In the genomic region with DNA sequence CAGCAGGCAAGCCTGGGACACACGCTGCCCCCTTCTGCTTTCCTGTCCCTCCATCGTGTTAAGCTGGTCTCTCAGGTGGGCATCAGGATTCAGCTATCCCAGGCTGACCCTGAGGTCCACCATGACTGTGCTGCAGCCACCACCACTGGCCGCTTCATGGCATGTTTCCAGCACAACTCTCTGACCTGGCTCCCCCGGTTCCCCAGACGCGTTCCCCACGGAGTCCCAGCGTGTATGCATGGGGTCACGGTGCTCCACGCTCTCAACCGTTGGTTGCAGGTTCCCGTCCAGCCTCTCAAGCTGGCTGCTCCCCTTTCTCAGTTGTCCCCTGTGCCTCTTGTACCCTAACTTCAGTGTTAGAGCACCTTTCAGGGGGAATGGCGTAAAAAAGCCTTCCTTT, we compare ENCODE assay signal across 23 cellular contexts. TPM values are rescaled to one million over a fixed set of nuclear protein-coding genes. Genes with fewer than 3 reads are reported as not detected.
DNase-seq lines count a peak whose midpoint lies in the region; ATAC-seq and TF ChIP-seq lines count a peak whose summit lies in the region.
"Had no signal": no experiment of that assay in that cellular context is flagged by ENCODE, and none has a peak within 500 bp of the region (broad histone marks: within the 10 kb centered on the region; RNA-seq: fewer than 3 reads in every experiment).

No MANE protein-coding gene starts in this region.

- no peaks in the 10 kb centered on the region for H3K36me3 ChIP-seq in neuronal stem cell (replicated peaks in 1 of 2; ENCODE audit: control insufficient read depth in 2 of 2, insufficient read depth in 2 of 2, low read length in 2 of 2)
- H3K36me3 ChIP-seq: HAP-1 had no signal

- H3K9me3 ChIP-seq in neuronal stem cell (replicated peaks in 1 of 2; ENCODE audit: control insufficient read depth in 2 of 2, insufficient read depth in 1 of 2, low read depth in 1 of 2, low read length in 2 of 2), result peaks cover 7 to 25% of the 10 kb centered on the region in 2 donors

- no peak overlapping the region for H3K23ac ChIP-seq in neuronal stem cell (ENCODE audit: low read depth, low read length, poor library complexity)

- H3K27ac Mint-ChIP-seq in natural killer cell treated with Interleukin-12 subunit alpha and Interleukin-12 subunit beta and Interleukin-15 and Interleukin-18, amount 100 ng/mL, for 72 hours, result no peak overlapping the region
- H3K27ac Mint-ChIP-seq in natural killer cell, result no peak overlapping the region
- H3K27ac Mint-ChIP-seq in chondrocyte (ENCODE audit: unreplicated experiment), result no peak overlapping the region
- H3K27ac Mint-ChIP-seq: HFFc6 had no signal

- no peak overlapping the region for H3K4me3 ChIP-seq in neuronal stem cell (ENCODE audit: low read length in 2 of 2)
- H3K4me3 ChIP-seq: A549; BLaER1 treated with 17β-estradiol and CSF1 and Interleukin-3, amounts not matched to agents 10 nM and 100 nM; HAP-1; SK-N-MC had no signal

- H3K27me3 Mint-ChIP-seq in natural killer cell treated with Interleukin-12 subunit alpha and Interleukin-12 subunit beta and Interleukin-15 and Interleukin-18, amount 100 ng/mL, for 72 hours, result no peaks in the 10 kb centered on the region
- H3K27me3 Mint-ChIP-seq in natural killer cell (ENCODE audit: low read depth in 2 of 2), result no peaks in the 10 kb centered on the region
- no peaks in the 10 kb centered on the region for H3K27me3 Mint-ChIP-seq in chondrocyte (ENCODE audit: low read depth)

- H3K79me1 ChIP-seq in neuronal stem cell (ENCODE audit: low read depth, low read length), result no peaks in the 10 kb centered on the region

- no peak overlapping the region for H4K8ac ChIP-seq in neuronal stem cell (ENCODE audit: low read depth, low read length)

- intact Hi-C loops in natural killer cell (cut with micrococcal nuclease), result no loop called here

- no peak overlapping the region for H3K9ac ChIP-seq in neuronal stem cell (ENCODE audit: low read depth, low read length, poor library complexity)
- H3K9ac ChIP-seq: BLaER1 treated with 17β-estradiol and CSF1 and Interleukin-3, amounts not matched to agents 10 nM and 100 nM had no signal

- no CpG with 5 or more reads among the region's 13 CpGs for whole genome bisulfite sequencing in neuronal stem cell (ENCODE audit: extremely low coverage in 2 of 2, insufficient read length in 2 of 2, insufficient replicate concordance in 1 of 2), 2 donors

- H3K4me1 Mint-ChIP-seq in natural killer cell treated with Interleukin-12 subunit alpha and Interleukin-12 subunit beta and Interleukin-15 and Interleukin-18, amount 100 ng/mL, for 72 hours (ENCODE audit: low read depth in 2 of 2), result peaks cover 5 to 23% of the 10 kb centered on the region in 2 donors
- H3K4me1 Mint-ChIP-seq in natural killer cell (peaks cover 26 to 41% of the 10 kb centered on the region in 2 donors), chondrocyte (ENCODE audit: low read depth) (peaks cover 10% of the 10 kb centered on the region)

- no peak overlapping the region for H2BK120ac ChIP-seq in neuronal stem cell (ENCODE audit: low read depth, low read length)

- no peaks in the 10 kb centered on the region for H3K27me3 ChIP-seq in neuronal stem cell (ENCODE audit: control insufficient read depth in 3 of 3, insufficient read depth in 3 of 3, low read depth in 1 of 3, low read length in 3 of 3)
- H3K27me3 ChIP-seq: BLaER1 treated with 17β-estradiol and CSF1 and Interleukin-3, amounts not matched to agents 10 nM and 100 nM had no signal

- H4K91ac ChIP-seq in neuronal stem cell (ENCODE audit: low read depth, low read length, poor library complexity), result no peak overlapping the region

- no peak overlapping the region for H3K27ac ChIP-seq in neuronal stem cell (replicated peaks; ENCODE audit: low read length)
- H3K27ac ChIP-seq: A549; BLaER1 treated with 17β-estradiol and CSF1 and Interleukin-3, amounts not matched to agents 10 nM and 100 nM; RWPE1; SK-N-MC had no signal

- H2AFZ ChIP-seq in neuronal stem cell (ENCODE audit: low read length), result no peak overlapping the region

- H3K4ac ChIP-seq in neuronal stem cell (ENCODE audit: low read length), result peak overlapping the region; percentile 13

- peak overlapping the region; percentile 50 for H3K18ac ChIP-seq in neuronal stem cell (ENCODE audit: low read length)

- H3K36me3 Mint-ChIP-seq in natural killer cell treated with Interleukin-12 subunit alpha and Interleukin-12 subunit beta and Interleukin-15 and Interleukin-18, amount 100 ng/mL, for 72 hours, result no peaks in the 10 kb centered on the region
- H3K36me3 Mint-ChIP-seq in natural killer cell (no peaks in the 10 kb centered on the region), chondrocyte (ENCODE audit: low read depth) (no peaks in the 10 kb centered on the region)

- no peak overlapping the region for H3K4me2 ChIP-seq in neuronal stem cell (ENCODE audit: insufficient read depth, low read length, poor library complexity, severe bottlenecking)
- H3K4me2 ChIP-seq: A549 had no signal

- peak overlapping the region; percentile 65 for H2AK5ac ChIP-seq in neuronal stem cell (ENCODE audit: low read depth, low read length)

- no peak overlapping the region for H3K14ac ChIP-seq in neuronal stem cell (ENCODE audit: low read length)

- H2BK12ac ChIP-seq in neuronal stem cell (ENCODE audit: low read length), result peak overlapping the region; percentile 33

- H3K4me3 Mint-ChIP-seq in natural killer cell treated with Interleukin-12 subunit alpha and Interleukin-12 subunit beta and Interleukin-15 and Interleukin-18, amount 100 ng/mL, for 72 hours, result no peak overlapping the region
- H3K4me3 Mint-ChIP-seq in natural killer cell (no peak overlapping the region), chondrocyte (ENCODE audit: unreplicated experiment) (no peak overlapping the region)
- H3K4me3 Mint-ChIP-seq: HFFc6 had no signal

- peak; percentile 55 for DNase-seq in natural killer cell treated with Interleukin-12 subunit alpha and Interleukin-12 subunit beta and Interleukin-15 and Interleukin-18, amount 100 ng/mL, for 72 hours (ENCODE audit: low spot score)
- DNase-seq in natural killer cell (no peak), chondrocyte (ENCODE audit: low spot score) (peak; percentile 69), neuronal stem cell (ENCODE audit: low spot score) (no peak), C1 segment of cervical spinal cord (lab: John Stamatoyannopoulos, UW) (no peak)
- DNase-seq: AML-193, DMS153, DND-41, HFFc6, NCI-H1048, NCI-H1417, NCI-H1694 treated with DMSO at 0.1 percent for 48 hours, NCI-H2081, NCI-H2227 treated with DMSO at 0.1 percent for 48 hours, NCI-H526 treated with DMSO at 0.1 percent for 48 hours, SIG-M5 had no signal

- peak overlapping the region; percentile 82 for H2BK15ac ChIP-seq in neuronal stem cell (ENCODE audit: low read length)

- peak overlapping the region; percentile 44 for H2BK5ac ChIP-seq in neuronal stem cell (ENCODE audit: low read length)

- no peaks in the 10 kb centered on the region for H3K9me3 Mint-ChIP-seq in natural killer cell treated with Interleukin-12 subunit alpha and Interleukin-12 subunit beta and Interleukin-15 and Interleukin-18, amount 100 ng/mL, for 72 hours
- H3K9me3 Mint-ChIP-seq in natural killer cell (no peaks in the 10 kb centered on the region), chondrocyte (ENCODE audit: low read depth) (no peaks in the 10 kb centered on the region)

- no peak for ATAC-seq in natural killer cell treated with Interleukin-12 subunit alpha and Interleukin-12 subunit beta and Interleukin-15 and Interleukin-18, amount 100 ng/mL, for 72 hours
- no peak for ATAC-seq in natural killer cell
- no peak for ATAC-seq in GM21447 (IDR thresholded peaks at IDR 0.05; ENCODE audit: unreplicated experiment)
- no peak for ATAC-seq in GM18502 (IDR thresholded peaks at IDR 0.05; ENCODE audit: poor library complexity, unreplicated experiment)
- ATAC-seq: A549 had no signal

- TF ChIP-seq CTCF in natural killer cell (IDR thresholded peaks at IDR 0.05) (no peak), chondrocyte (IDR thresholded peaks at IDR 0.05) (no peak)

- H3K4me1 ChIP-seq in neuronal stem cell (ENCODE audit: control insufficient read depth in 2 of 2, insufficient read depth in 1 of 2, low read depth in 1 of 2, low read length in 2 of 2), result peaks cover 9 to 11% of the 10 kb centered on the region in 2 donors

RNA-seq across cellular contexts. Expression of a gene that starts 20.3 kb away (rescaled TPM):
- 10 to 100 TPM; 13.8 to 19.0 TPM for total RNA-seq in natural killer cell treated with Interleukin-12 subunit alpha and Interleukin-12 subunit beta and Interleukin-15 and Interleukin-18, amount 100 ng/mL, for 72 hours
- 10 to 100 TPM; 31.1 to 45.2 (median 39.8) TPM for total RNA-seq in natural killer cell
- 18.7 to 44.0 TPM (median 19.3 TPM) in 3 replicates for total RNA-seq in chondrocyte
- 10.7 TPM for polyA plus RNA-seq in neuronal stem cell (2013, experiment 1 of 2)
- polyA plus RNA-seq in neuronal stem cell (2013, experiment 2 of 2), result 9.6 TPM

Comparison
In these comparisons a context has a peak if more than half of its experiments do, and no peak if none do; other contexts are left out.
1. DNase-seq: peak in natural killer cell treated with Interleukin-12 subunit alpha and Interleukin-12 subunit beta and Interleukin-15 and Interleukin-18, amount 100 ng/mL, for 72 hours (single experiment) and chondrocyte (single experiment); none in natural killer cell (single experiment), neuronal stem cell (single experiment) and C1 segment of cervical spinal cord (0 of 14).